21 cellular contexts compared by ENCODE assay signal in genomic region chr15:33912326-33912725, GRCh38. TPM values are rescaled to one million over a fixed set of nuclear protein-coding genes. Genes with fewer than 3 reads are reported as not detected.
"Had no signal": no experiment of that assay in that cellular context is flagged by ENCODE, and none has a peak within 500 bp of the region (broad histone marks: within the 10 kb centered on the region; RNA-seq: fewer than 3 reads in every experiment).

No MANE protein-coding gene starts in this region.

- DNase-seq: activated B cell treated with CpG ODN at 0.5 μM for 24 hours; activated CD4-positive, alpha-beta memory T cell treated with anti-CD3 and anti-CD28 coated beads for 36 hours; activated CD4-positive, alpha-beta T cell treated with anti-CD3 and anti-CD28 coated beads for 1 hour; activated CD4-positive, alpha-beta T cell treated with anti-CD3 and anti-CD28 coated beads, Interleukin-2, amount 10 ng/mL, durations not matched to agents 7 days and 5 days; activated CD8-positive, alpha-beta memory T cell treated with anti-CD3 and anti-CD28 coated beads for 24 hours; activated effector memory CD4-positive, alpha-beta T cell treated with anti-CD3 and anti-CD28 coated beads, Interleukin-2, amount 50 U/mL, for 16 hours; activated naive CD4-positive, alpha-beta T cell treated with Interleukin-2 at 50 U/mL for 16 hours; activated naive CD8-positive, alpha-beta T cell treated with anti-CD3 and anti-CD28 coated beads, Interleukin-2, amount 50 U/mL, for 24 hours; activated T-cell treated with anti-CD3 and anti-CD28 coated beads, Interleukin-2, amount 50 U/mL, for 4 hours; amniotic stem cell; NCI-H1092; NCI-H2029 treated with DMSO at 0.1 percent for 48 hours; NCI-H446; NCI-H69; PC-9; SHP77 treated with DMSO at 0.1 percent for 48 hours; T-helper 9 cell had no signal

- H3K4me3 ChIP-seq: PC-9 had no signal

- ATAC-seq: activated naive CD4-positive, alpha-beta T cell treated with anti-CD3 and anti-CD28 coated beads, Interleukin-2, amount 50 U/mL, for 72 hours; activated naive CD8-positive, alpha-beta T cell treated with anti-CD3 and anti-CD28 coated beads, Interleukin-2, amount 50 U/mL, for 24 hours; activated T-cell treated with anti-CD3 and anti-CD28 coated beads, Interleukin-2, amount 50 U/mL, for 4 hours had no signal

- H3K27ac ChIP-seq: KMS-11, PC-9 had no signal

RNA-seq across cellular contexts. Expression of gene CHRM5, which starts 56.0 kb away (rescaled TPM):
- total RNA-seq: activated B cell treated with CpG ODN at 0.5 μM for 24 hours; activated CD4-positive, alpha-beta memory T cell treated with anti-CD3 and anti-CD28 coated beads for 36 hours; activated CD4-positive, alpha-beta T cell treated with anti-CD3 and anti-CD28 coated beads, Interleukin-2, amount 10 ng/mL, durations not matched to agents 7 days and 5 days; activated naive CD4-positive, alpha-beta T cell treated with anti-CD3 and anti-CD28 coated beads, Interleukin-2, amount 50 U/mL, for 72 hours; MCF 10A; PC-9; SK-MEL-5 had no signal
